1 cellular context compared by ENCODE assay signal in the genomic region with DNA sequence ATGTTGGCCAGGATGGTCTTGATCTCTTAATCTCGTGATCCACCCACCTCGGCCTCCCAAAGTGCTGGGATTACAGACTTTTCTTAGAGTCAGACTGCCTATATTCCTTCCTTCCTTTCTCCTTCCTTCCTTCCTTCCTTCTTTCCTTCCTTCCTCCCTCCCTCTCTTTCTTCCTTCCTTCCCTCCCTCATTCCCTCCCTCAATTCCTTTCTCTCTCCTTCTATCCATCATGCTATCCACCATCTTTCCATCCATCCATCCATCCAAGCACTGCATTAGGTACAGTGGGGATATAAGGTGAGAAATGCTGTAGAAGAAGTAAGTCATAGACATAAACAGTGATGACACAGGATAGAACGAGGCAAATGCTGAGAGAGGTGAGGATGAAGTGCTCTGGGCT.
TF ChIP-seq lines count a peak whose summit lies in the region.

No MANE protein-coding gene starts in this region.

TF ChIP-seq in GM23338, 12 proteins besides CTCF, POLR2A, EP300 and RAD21 (continued from another document):
- TF ChIP-seq, protein P1, sequence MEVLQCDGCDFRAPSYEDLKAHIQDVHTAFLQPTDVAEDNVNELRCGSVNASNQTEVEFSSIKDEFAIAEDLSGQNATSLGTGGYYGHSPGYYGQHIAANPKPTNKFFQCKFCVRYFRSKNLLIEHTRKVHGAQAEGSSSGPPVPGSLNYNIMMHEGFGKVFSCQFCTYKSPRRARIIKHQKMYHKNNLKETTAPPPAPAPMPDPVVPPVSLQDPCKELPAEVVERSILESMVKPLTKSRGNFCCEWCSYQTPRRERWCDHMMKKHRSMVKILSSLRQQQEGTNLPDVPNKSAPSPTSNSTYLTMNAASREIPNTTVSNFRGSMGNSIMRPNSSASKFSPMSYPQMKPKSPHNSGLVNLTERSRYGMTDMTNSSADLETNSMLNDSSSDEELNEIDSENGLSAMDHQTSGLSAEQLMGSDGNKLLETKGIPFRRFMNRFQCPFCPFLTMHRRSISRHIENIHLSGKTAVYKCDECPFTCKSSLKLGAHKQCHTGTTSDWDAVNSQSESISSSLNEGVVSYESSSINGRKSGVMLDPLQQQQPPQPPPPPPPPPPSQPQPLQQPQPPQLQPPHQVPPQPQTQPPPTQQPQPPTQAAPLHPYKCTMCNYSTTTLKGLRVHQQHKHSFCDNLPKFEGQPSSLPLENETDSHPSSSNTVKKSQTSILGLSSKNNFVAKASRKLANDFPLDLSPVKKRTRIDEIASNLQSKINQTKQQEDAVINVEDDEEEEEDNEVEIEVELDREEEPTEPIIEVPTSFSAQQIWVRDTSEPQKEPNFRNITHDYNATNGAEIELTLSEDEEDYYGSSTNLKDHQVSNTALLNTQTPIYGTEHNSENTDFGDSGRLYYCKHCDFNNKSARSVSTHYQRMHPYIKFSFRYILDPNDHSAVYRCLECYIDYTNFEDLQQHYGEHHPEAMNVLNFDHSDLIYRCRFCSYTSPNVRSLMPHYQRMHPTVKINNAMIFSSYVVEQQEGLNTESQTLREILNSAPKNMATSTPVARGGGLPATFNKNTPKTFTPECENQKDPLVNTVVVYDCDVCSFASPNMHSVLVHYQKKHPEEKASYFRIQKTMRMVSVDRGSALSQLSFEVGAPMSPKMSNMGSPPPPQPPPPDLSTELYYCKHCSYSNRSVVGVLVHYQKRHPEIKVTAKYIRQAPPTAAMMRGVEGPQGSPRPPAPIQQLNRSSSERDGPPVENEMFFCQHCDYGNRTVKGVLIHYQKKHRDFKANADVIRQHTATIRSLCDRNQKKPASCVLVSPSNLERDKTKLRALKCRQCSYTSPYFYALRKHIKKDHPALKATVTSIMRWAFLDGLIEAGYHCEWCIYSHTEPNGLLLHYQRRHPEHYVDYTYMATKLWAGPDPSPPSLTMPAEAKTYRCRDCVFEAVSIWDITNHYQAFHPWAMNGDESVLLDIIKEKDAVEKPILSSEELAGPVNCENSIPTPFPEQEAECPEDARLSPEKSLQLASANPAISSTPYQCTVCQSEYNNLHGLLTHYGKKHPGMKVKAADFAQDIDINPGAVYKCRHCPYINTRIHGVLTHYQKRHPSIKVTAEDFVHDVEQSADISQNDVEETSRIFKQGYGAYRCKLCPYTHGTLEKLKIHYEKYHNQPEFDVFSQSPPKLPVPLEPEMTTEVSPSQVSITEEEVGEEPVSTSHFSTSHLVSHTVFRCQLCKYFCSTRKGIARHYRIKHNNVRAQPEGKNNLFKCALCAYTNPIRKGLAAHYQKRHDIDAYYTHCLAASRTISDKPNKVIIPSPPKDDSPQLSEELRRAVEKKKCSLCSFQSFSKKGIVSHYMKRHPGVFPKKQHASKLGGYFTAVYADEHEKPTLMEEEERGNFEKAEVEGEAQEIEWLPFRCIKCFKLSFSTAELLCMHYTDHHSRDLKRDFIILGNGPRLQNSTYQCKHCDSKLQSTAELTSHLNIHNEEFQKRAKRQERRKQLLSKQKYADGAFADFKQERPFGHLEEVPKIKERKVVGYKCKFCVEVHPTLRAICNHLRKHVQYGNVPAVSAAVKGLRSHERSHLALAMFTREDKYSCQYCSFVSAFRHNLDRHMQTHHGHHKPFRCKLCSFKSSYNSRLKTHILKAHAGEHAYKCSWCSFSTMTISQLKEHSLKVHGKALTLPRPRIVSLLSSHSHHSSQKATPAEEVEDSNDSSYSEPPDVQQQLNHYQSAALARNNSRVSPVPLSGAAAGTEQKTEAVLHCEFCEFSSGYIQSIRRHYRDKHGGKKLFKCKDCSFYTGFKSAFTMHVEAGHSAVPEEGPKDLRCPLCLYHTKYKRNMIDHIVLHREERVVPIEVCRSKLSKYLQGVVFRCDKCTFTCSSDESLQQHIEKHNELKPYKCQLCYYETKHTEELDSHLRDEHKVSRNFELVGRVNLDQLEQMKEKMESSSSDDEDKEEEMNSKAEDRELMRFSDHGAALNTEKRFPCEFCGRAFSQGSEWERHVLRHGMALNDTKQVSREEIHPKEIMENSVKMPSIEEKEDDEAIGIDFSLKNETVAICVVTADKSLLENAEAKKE (CRISPR knock-in tag; IDR thresholded peaks at IDR 0.05) = no peak
- TF ChIP-seq POLR2AphosphoS5 (IDR thresholded peaks at IDR 0.05; ENCODE audit: low read depth) = no peak
- TF ChIP-seq, protein P2, sequence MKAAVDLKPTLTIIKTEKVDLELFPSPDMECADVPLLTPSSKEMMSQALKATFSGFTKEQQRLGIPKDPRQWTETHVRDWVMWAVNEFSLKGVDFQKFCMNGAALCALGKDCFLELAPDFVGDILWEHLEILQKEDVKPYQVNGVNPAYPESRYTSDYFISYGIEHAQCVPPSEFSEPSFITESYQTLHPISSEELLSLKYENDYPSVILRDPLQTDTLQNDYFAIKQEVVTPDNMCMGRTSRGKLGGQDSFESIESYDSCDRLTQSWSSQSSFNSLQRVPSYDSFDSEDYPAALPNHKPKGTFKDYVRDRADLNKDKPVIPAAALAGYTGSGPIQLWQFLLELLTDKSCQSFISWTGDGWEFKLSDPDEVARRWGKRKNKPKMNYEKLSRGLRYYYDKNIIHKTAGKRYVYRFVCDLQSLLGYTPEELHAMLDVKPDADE (IDR thresholded peaks at IDR 0.05) = no peak
- no peak for TF ChIP-seq NANOG (IDR thresholded peaks at IDR 0.05; ENCODE audit: borderline replicate concordance)
- TF ChIP-seq, protein P3, sequence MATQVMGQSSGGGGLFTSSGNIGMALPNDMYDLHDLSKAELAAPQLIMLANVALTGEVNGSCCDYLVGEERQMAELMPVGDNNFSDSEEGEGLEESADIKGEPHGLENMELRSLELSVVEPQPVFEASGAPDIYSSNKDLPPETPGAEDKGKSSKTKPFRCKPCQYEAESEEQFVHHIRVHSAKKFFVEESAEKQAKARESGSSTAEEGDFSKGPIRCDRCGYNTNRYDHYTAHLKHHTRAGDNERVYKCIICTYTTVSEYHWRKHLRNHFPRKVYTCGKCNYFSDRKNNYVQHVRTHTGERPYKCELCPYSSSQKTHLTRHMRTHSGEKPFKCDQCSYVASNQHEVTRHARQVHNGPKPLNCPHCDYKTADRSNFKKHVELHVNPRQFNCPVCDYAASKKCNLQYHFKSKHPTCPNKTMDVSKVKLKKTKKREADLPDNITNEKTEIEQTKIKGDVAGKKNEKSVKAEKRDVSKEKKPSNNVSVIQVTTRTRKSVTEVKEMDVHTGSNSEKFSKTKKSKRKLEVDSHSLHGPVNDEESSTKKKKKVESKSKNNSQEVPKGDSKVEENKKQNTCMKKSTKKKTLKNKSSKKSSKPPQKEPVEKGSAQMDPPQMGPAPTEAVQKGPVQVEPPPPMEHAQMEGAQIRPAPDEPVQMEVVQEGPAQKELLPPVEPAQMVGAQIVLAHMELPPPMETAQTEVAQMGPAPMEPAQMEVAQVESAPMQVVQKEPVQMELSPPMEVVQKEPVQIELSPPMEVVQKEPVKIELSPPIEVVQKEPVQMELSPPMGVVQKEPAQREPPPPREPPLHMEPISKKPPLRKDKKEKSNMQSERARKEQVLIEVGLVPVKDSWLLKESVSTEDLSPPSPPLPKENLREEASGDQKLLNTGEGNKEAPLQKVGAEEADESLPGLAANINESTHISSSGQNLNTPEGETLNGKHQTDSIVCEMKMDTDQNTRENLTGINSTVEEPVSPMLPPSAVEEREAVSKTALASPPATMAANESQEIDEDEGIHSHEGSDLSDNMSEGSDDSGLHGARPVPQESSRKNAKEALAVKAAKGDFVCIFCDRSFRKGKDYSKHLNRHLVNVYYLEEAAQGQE (IDR thresholded peaks at IDR 0.05; ENCODE audit: unreplicated experiment) = no peak
- no peak for TF ChIP-seq EZH2phosphoT487 (IDR thresholded peaks at IDR 0.05; ENCODE audit: unreplicated experiment)
- TF ChIP-seq ZNF331 (CRISPR knock-in tag; IDR thresholded peaks at IDR 0.05; ENCODE audit: low read depth) = no peak
- no peak for TF ChIP-seq ZNF114 (CRISPR knock-in tag; IDR thresholded peaks at IDR 0.05)
- no peak for TF ChIP-seq CREB1 (CRISPR knock-in tag; IDR thresholded peaks at IDR 0.05; ENCODE audit: low read depth)
